In the genomic region with DNA sequence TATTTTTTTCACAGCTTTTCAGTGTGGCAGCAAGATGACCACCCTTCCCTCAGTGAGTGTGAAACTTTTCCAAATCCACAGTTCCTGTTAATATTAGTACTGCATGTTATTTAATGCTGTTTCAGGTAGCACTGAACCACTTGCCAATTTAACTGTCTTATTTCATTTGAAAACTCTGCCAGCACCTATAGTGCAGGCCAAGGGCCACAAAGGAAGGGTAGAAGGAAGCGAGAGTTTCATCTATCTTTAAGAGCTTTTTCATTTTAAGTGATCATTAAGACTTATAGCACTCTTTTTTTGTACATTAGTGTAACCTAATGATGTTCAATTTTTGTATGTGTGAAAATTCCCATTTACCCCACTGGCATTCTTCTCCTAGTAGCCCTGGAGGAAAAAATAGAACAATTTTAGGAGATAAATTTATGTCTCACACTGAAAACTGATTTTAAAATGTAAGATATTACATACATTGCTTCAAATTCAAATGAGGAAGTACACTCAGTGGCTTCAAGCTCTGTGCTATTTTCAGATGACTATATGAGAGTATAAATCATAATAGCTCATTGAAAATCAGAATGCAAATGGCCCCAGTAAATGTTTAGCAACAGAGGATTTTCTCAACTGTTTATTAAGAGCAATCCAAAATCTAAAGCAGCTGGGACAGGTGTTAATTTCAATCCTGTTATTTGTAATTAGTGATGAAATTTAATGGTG, we compare ENCODE assay signal across 16 cellular contexts.
DNase-seq lines count a peak whose midpoint lies in the region; ATAC-seq, FAIRE-seq and TF ChIP-seq lines count a peak whose summit lies in the region.
"Had no signal": no experiment of that assay in that cellular context is flagged by ENCODE, and none has a peak within 500 bp of the region (broad histone marks: within the 10 kb centered on the region; RNA-seq: fewer than 3 reads in every experiment).

No MANE protein-coding gene starts in this region.

- TF ChIP-seq CTCF in GM12878 (IDR thresholded peaks at IDR 0.05 in 2 of 3, conservative IDR thresholded peaks at IDR 0.05 in 1 of 3; ENCODE audit: control insufficient read depth in 2 of 3, extremely low read depth in 1 of 3, insufficient read depth in 1 of 3, low read depth in 3 of 3, low read length in 3 of 3): no peak

- SMC1A ChIA-PET in GM12878 (lab: Charles Lee; ENCODE audit: uncharacterized antibody, unreplicated experiment): interaction anchor here (0.7 to 6.4 kb wide), 10 partner anchors 9 to 1829 kb away, joined by 3 to 69 read pairs (median 3); no protein-coding TSS in a partner anchor

- no peak for TF ChIP-seq EP300 in GM12878 (IDR thresholded peaks at IDR 0.05; ENCODE audit: borderline replicate concordance in 1 of 2, control insufficient read depth in 1 of 2, low read depth in 2 of 2, low read length in 2 of 2)

- 43% methylated on average over 1 of the region's 1 CpG for WGBS in GM12878 (ENCODE audit: insufficient coverage, insufficient replicate concordance, low lambda C conversion rate, missing lambda C conversion rate)

- no peak overlapping the region for H3K27ac ChIP-seq in GM12878 (ENCODE audit: control insufficient read depth, insufficient read depth)
- H3K27ac ChIP-seq: right atrium auricular region, SK-N-MC had no signal

- H3K9me3 ChIP-seq in GM12878 (replicated peaks; ENCODE audit: control insufficient read depth, insufficient read depth, low read length): no peaks in the 10 kb centered on the region
- H3K9me3 ChIP-seq: right atrium auricular region had no signal

- H2AFZ ChIP-seq in GM12878 (ENCODE audit: control insufficient read depth, low read depth, low read length): no peak overlapping the region

- FAIRE-seq in GM12878 (lab: Jason Lieb, UNC): peak; percentile 47
- FAIRE-seq: HepG2 had no signal

- H3K79me2 ChIP-seq in GM12878 (ENCODE audit: control insufficient read depth, insufficient read depth, low read length): no peaks in the 10 kb centered on the region

- no peaks in the 10 kb centered on the region for H4K20me1 ChIP-seq in GM12878 (ENCODE audit: control insufficient read depth, insufficient read depth)

- H3K36me3 ChIP-seq in GM12878 (ENCODE audit: control insufficient read depth in 2 of 2, insufficient read depth in 2 of 2, low read length in 1 of 2): no peaks in the 10 kb centered on the region
- H3K36me3 ChIP-seq: right atrium auricular region had no signal

- no peaks in the 10 kb centered on the region for H3K4me1 ChIP-seq in GM12878 (ENCODE audit: control insufficient read depth, insufficient read depth, low read length)
- H3K4me1 ChIP-seq: right atrium auricular region had no signal

- in situ Hi-C loops in GM12878 (cut with MboI): loop anchor here (5.0 kb wide), 1 partner anchor 190 kb away; no protein-coding TSS in a partner anchor
- in situ Hi-C loops in ACHN (cut with HindIII; ENCODE audit: low pct_ligation_motif_present, low pct_unique_long_range_greater_than_20kb, low sequenced_read_pairs): no loop called here

- ATAC-seq in GM19023 (IDR thresholded peaks at IDR 0.05; ENCODE audit: unreplicated experiment) (peak; percentile 52), GM21723 (IDR thresholded peaks at IDR 0.05; ENCODE audit: unreplicated experiment) (peak; percentile 44), HG03159 (IDR thresholded peaks at IDR 0.05; ENCODE audit: unreplicated experiment) (peak; percentile 80), GM12878 (0 out of 3 replicates have a peak, but pooled peaks have one; percentile 21), GM18873 (IDR thresholded peaks at IDR 0.05; ENCODE audit: low FRiP score, unreplicated experiment) (no peak)
- ATAC-seq: HepG2 had no signal

- H3K4me2 ChIP-seq in GM12878 (ENCODE audit: control insufficient read depth, insufficient read depth): no peak overlapping the region

- TF ChIP-seq RAD21 in GM12878 (IDR thresholded peaks at IDR 0.05; ENCODE audit: insufficient read depth, low read depth, low read length): no peak

- H3K9ac ChIP-seq in GM12878 (ENCODE audit: control insufficient read depth, insufficient read depth, low read length): no peak overlapping the region

- H3K4me3 ChIP-seq in GM12878: no peak overlapping the region
- H3K4me3 ChIP-seq: right atrium auricular region, SK-N-MC had no signal

- POLR2A ChIA-PET in GM12878 (lab: Charles Lee): no interaction called here

- no peaks in the 10 kb centered on the region for H3K27me3 ChIP-seq in GM12878 (replicated peaks in 1 of 2; ENCODE audit: control insufficient read depth in 2 of 2, insufficient read depth in 2 of 2, low read length in 1 of 2)
- H3K27me3 ChIP-seq: right atrium auricular region had no signal

- RAD21 ChIA-PET in GM12878 (lab: Charles Lee; ENCODE audit: unreplicated experiment): interaction anchor here (1.1 to 3.8 kb wide), 4 partner anchors 54 to 189 kb away, joined by 3 to 53 read pairs (median 8); no protein-coding TSS in a partner anchor

- no peak for DNase-seq in GM12878 (ENCODE audit: low read depth, low spot score)
- no peak for DNase-seq in ACHN
- DNase-seq in hypothalamus (lab: John Stamatoyannopoulos, UW): no peak
- DNase-seq: activated CD4-positive, alpha-beta memory T cell treated with anti-CD3 and anti-CD28 coated beads, Interleukin-2, amount 10 ng/mL, durations not matched to agents 7 days and 5 days; amniotic stem cell; DND-41; immature natural killer cell; NCI-H1048; stimulated activated CD4-positive, alpha-beta T cell treated with anti-CD3 and anti-CD28 coated beads, Interleukin-2, amount 100 ng/mL, for 24 hours had no signal

- intact Hi-C loops in GM12878 (cut with micrococcal nuclease; ENCODE audit: unreplicated experiment): no loop called here

- no TSS peak for BruUV-seq in GM12878 (replicated peaks; lab: Mats Ljungman, UMichigan)

- CTCF ChIA-PET in GM12878 (lab: Yijun Ruan, JAX): interaction anchor here (0.7 to 6.1 kb wide), 17 partner anchors 9 to 1118 kb away, joined by 3 to 119 read pairs (median 3); no protein-coding TSS in a partner anchor

- TF ChIP-seq POLR2A in GM12878 (IDR thresholded peaks at IDR 0.05; ENCODE audit: low read depth, low read length): no peak

TF ChIP-seq in GM12878, 131 proteins besides CTCF, POLR2A, EP300 and RAD21:
- TF ChIP-seq, protein P1, sequence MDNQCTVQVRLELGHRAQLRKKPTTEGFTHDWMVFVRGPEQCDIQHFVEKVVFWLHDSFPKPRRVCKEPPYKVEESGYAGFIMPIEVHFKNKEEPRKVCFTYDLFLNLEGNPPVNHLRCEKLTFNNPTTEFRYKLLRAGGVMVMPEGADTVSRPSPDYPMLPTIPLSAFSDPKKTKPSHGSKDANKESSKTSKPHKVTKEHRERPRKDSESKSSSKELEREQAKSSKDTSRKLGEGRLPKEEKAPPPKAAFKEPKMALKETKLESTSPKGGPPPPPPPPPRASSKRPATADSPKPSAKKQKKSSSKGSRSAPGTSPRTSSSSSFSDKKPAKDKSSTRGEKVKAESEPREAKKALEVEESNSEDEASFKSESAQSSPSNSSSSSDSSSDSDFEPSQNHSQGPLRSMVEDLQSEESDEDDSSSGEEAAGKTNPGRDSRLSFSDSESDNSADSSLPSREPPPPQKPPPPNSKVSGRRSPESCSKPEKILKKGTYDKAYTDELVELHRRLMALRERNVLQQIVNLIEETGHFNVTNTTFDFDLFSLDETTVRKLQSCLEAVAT (IDR thresholded peaks at IDR 0.05): no peak
- no peak for TF ChIP-seq GATAD2B (conservative IDR thresholded peaks at IDR 0.05; ENCODE audit: low read depth)
- TF ChIP-seq TCF3 (IDR thresholded peaks at IDR 0.05; ENCODE audit: borderline replicate concordance, insufficient read depth, low read depth, low read length): no peak
- TF ChIP-seq IKZF2 (IDR thresholded peaks at IDR 0.05): no peak
- no peak for TF ChIP-seq NR2C1 (IDR thresholded peaks at IDR 0.05)
- no peak for TF ChIP-seq ATF7 (IDR thresholded peaks at IDR 0.05; ENCODE audit: low read depth)
- no peak for TF ChIP-seq POLR2AphosphoS2 (IDR thresholded peaks at IDR 0.05; ENCODE audit: low read depth, low read length)
TF ChIP-seq in GM12878: peak in this region for 0.
